31 cellular contexts compared by ENCODE assay signal in the genomic region with DNA sequence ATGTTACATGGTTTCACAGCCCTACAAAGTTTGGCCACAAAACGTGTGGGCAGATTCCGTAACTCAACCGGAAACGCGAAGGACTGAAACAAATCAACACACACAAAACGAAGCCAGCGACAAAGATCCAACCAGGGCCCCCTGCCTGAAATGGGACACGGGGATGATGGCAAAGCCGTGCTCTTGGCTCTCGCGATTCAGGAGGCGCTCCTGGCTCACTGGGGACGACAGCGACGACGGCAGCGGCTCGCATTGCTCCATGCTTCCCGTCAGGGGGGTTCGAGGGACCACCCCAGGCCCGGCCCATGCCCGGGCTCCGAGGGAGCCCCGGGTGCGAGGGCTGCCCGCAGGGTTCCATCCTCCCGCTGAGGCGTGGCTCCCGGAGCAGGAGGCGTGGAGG.
DNase-seq lines count a peak whose midpoint lies in the region; ATAC-seq, FAIRE-seq and TF ChIP-seq lines count a peak whose summit lies in the region.
"Had no signal": no experiment of that assay in that cellular context is flagged by ENCODE, and none has a peak within 500 bp of the region (broad histone marks: within the 10 kb centered on the region; RNA-seq: fewer than 3 reads in every experiment).

No MANE protein-coding gene starts in this region.

- DNase-seq in D341Med (ENCODE audit: low spot score) (peak; percentile 40), H4 (ENCODE audit: low spot score) (peak; percentile 61), kidney (peak; percentile 87), posterior vena cava (ENCODE audit: low spot score) (peak; percentile 83), NCI-H2107 treated with DMSO at 0.1 percent for 48 hours (lab: John Stamatoyannopoulos, UW; ENCODE audit: unreplicated experiment) (no peak), RKO (ENCODE audit: low spot score) (no peak), left colon (no peak)
- DNase-seq in CD8-positive, alpha-beta memory T cell = no peak
- DNase-seq: activated CD4-positive, alpha-beta memory T cell treated with anti-CD3 and anti-CD28 coated beads, Interleukin-2, amount 10 ng/mL, durations not matched to agents 7 days and 5 days; activated CD4-positive, alpha-beta T cell treated with anti-CD3 and anti-CD28 coated beads for 1 hour; activated CD8-positive, alpha-beta memory T cell treated with anti-CD3 and anti-CD28 coated beads, Interleukin-2, amount 50 U/mL, for 4 hours; activated naive CD4-positive, alpha-beta T cell; esophagus squamous epithelium; foreskin melanocyte; GM23248; HFFc6; Karpas-422; NCI-H1417 treated with DMSO at 0.1 percent for 48 hours; NCI-H2081; NCI-H226; SHP77 treated with DMSO at 0.1 percent for 48 hours; stimulated activated CD8-positive, alpha-beta memory T cell treated with anti-CD3 and anti-CD28 coated beads, Interleukin-4, amount 100 ng/mL, for 48 hours had no signal

- H3K36me3 ChIP-seq in kidney (ENCODE audit: control insufficient read depth in 1 of 2, insufficient read depth in 2 of 2, low read length in 2 of 2) = no peaks in the 10 kb centered on the region
- H3K36me3 ChIP-seq in CD8-positive, alpha-beta memory T cell (ENCODE audit: insufficient read depth, low read length) = no peaks in the 10 kb centered on the region
- H3K36me3 ChIP-seq: BLaER1 treated with 17β-estradiol and CSF1 and Interleukin-3, amounts not matched to agents 10 nM and 100 nM; esophagus squamous epithelium; heart left ventricle; tibial artery had no signal

- H3K9me3 Mint-ChIP-seq in CD8-positive, alpha-beta memory T cell = peaks cover 54 to 60% (median 57%) of the 10 kb centered on the region in 5 donors

- POLR2A ChIA-PET in CD8-positive, alpha-beta memory T cell (lab: Charles Lee) = no interaction called here

- H3K27me3 Mint-ChIP-seq in CD8-positive, alpha-beta memory T cell = no peaks in the 10 kb centered on the region
- H3K27me3 Mint-ChIP-seq: activated CD4-positive, alpha-beta memory T cell treated with anti-CD3 and anti-CD28 coated beads, Interleukin-2, amount 10 ng/mL, durations not matched to agents 7 days and 5 days; central memory CD8-positive, alpha-beta T cell had no signal

- no peak for ATAC-seq in left colon

- H3K4me3 Mint-ChIP-seq in CD8-positive, alpha-beta memory T cell = no peak overlapping the region
- H3K4me3 Mint-ChIP-seq: activated CD4-positive, alpha-beta memory T cell treated with anti-CD3 and anti-CD28 coated beads, Interleukin-2, amount 10 ng/mL, durations not matched to agents 7 days and 5 days; central memory CD8-positive, alpha-beta T cell; HFFc6; T-helper 2 cell treated with Interferon-gamma antibody and Interleukin-4, amounts not matched to agents 5 μg/mL and 100 μg/mL, for 36 hours had no signal

- intact Hi-C loops in kidney (cut with DNase I) = no loop called here
- intact Hi-C loops in posterior vena cava (cut with DNase I) = no loop called here
- intact Hi-C loops in left colon (cut with DNase I, micrococcal nuclease) = no loop called here

- H3K9ac ChIP-seq in kidney (ENCODE audit: low read length in 2 of 2) = no peak overlapping the region
- H3K9ac ChIP-seq: BLaER1 treated with 17β-estradiol and CSF1 and Interleukin-3, amounts not matched to agents 10 nM and 100 nM; GM23248; parathyroid adenoma had no signal

- no peaks in the 10 kb centered on the region for H3K4me1 Mint-ChIP-seq in CD8-positive, alpha-beta memory T cell
- H3K4me1 Mint-ChIP-seq: activated CD4-positive, alpha-beta memory T cell treated with anti-CD3 and anti-CD28 coated beads, Interleukin-2, amount 10 ng/mL, durations not matched to agents 7 days and 5 days; central memory CD8-positive, alpha-beta T cell had no signal

- no peaks in the 10 kb centered on the region for H3K27me3 ChIP-seq in CD8-positive, alpha-beta memory T cell (ENCODE audit: insufficient read depth, low read length, poor library complexity, severe bottlenecking)
- H3K27me3 ChIP-seq: BLaER1 treated with 17β-estradiol and CSF1 and Interleukin-3, amounts not matched to agents 10 nM and 100 nM; esophagus squamous epithelium; heart left ventricle; tibial artery had no signal

- H3K27ac Mint-ChIP-seq in CD8-positive, alpha-beta memory T cell = no peak overlapping the region
- H3K27ac Mint-ChIP-seq: activated CD4-positive, alpha-beta memory T cell treated with anti-CD3 and anti-CD28 coated beads, Interleukin-2, amount 10 ng/mL, durations not matched to agents 7 days and 5 days; HFFc6; T-helper 2 cell treated with Interferon-gamma antibody and Interleukin-4, amounts not matched to agents 5 μg/mL and 100 μg/mL, for 36 hours had no signal

- FAIRE-seq in kidney (lab: Jason Lieb, UNC) = no peak
- FAIRE-seq: endometrium, keratinocyte had no signal

- peaks cover 0 to 4% of the 10 kb centered on the region in 2 donors for H3K9me3 ChIP-seq in kidney (ENCODE audit: control insufficient read depth in 1 of 2, low read length in 2 of 2)
- peaks cover 5% of the 10 kb centered on the region for H3K9me3 ChIP-seq in CD8-positive, alpha-beta memory T cell (ENCODE audit: low read length)

- no peaks in the 10 kb centered on the region for H3K4me1 ChIP-seq in kidney (ENCODE audit: control insufficient read depth in 1 of 2, insufficient read depth in 1 of 2, low read depth in 1 of 2, low read length in 2 of 2)
- no peaks in the 10 kb centered on the region for H3K4me1 ChIP-seq in CD8-positive, alpha-beta memory T cell (ENCODE audit: insufficient read depth, low read length)
- H3K4me1 ChIP-seq: BLaER1 treated with 17β-estradiol and CSF1 and Interleukin-3, amounts not matched to agents 10 nM and 100 nM; esophagus squamous epithelium; heart left ventricle; parathyroid adenoma; tibial artery had no signal

- no peak overlapping the region for H3K4me3 ChIP-seq in kidney (ENCODE audit: low read length in 2 of 2)
- no peak overlapping the region for H3K4me3 ChIP-seq in CD8-positive, alpha-beta memory T cell (ENCODE audit: low read length)
- H3K4me3 ChIP-seq: esophagus squamous epithelium, GM23248, heart left ventricle, tibial artery had no signal

- no peak for TF ChIP-seq CTCF in kidney (IDR thresholded peaks at IDR 0.05; ENCODE audit: borderline replicate concordance, extremely low read depth, insufficient read depth)

- CTCF ChIA-PET in CD8-positive, alpha-beta memory T cell (lab: Charles Lee) = no interaction called here

- H3K36me3 Mint-ChIP-seq in CD8-positive, alpha-beta memory T cell = peaks cover 2 to 8% (median 3%) of the 10 kb centered on the region in 3 donors

- no peak overlapping the region for H3K27ac ChIP-seq in kidney (ENCODE audit: low read depth in 2 of 2, low read length in 2 of 2)
- H3K27ac ChIP-seq in CD8-positive, alpha-beta memory T cell (ENCODE audit: low read depth, low read length) = no peak overlapping the region
- H3K27ac ChIP-seq: BLaER1 treated with 17β-estradiol and CSF1 and Interleukin-3, amounts not matched to agents 10 nM and 100 nM; esophagus squamous epithelium; GM23248; heart left ventricle; HL-60; parathyroid adenoma; tibial artery had no signal

Comparison
In these comparisons a context has a peak if more than half of its experiments do, and no peak if none do; other contexts are left out.
1. DNase-seq: peak in D341Med (single experiment), H4 (single experiment), kidney (single experiment) and posterior vena cava (single experiment); none in NCI-H2107 treated with DMSO at 0.1 percent for 48 hours (single experiment), RKO (single experiment), CD8-positive, alpha-beta memory T cell (0 of 5) and left colon (0 of 2).